1 cellular context compared by ENCODE assay signal in genomic region chr11:1837171-1838076, GRCh38.
TF ChIP-seq lines count a peak whose summit lies in the region.

No MANE protein-coding gene starts in this region.

TF ChIP-seq in HepG2, 621 proteins besides CTCF, POLR2A, EP300 and RAD21 (continued from another document and continues in another):
- no peak for TF ChIP-seq HOXA5 (CRISPR knock-in tag; IDR thresholded peaks at IDR 0.05)
- TF ChIP-seq FOXC1 (CRISPR knock-in tag; IDR thresholded peaks at IDR 0.05; ENCODE audit: borderline replicate concordance): 0 out of 2 replicates have a peak, but pooled peaks have one; percentile 43
- TF ChIP-seq ZNF782 (CRISPR knock-in tag; IDR thresholded peaks at IDR 0.05; ENCODE audit: borderline replicate concordance): 0 out of 2 replicates have a peak, but pooled peaks have one; percentile 47
- TF ChIP-seq REPIN1 (CRISPR knock-in tag; IDR thresholded peaks at IDR 0.05; ENCODE audit: borderline replicate concordance, low read depth): no peak
- TF ChIP-seq PCBP2 (optimal IDR thresholded peaks at IDR 0.05; ENCODE audit: low read depth, low read length, poor library complexity, severe bottlenecking): no peak
- 0 out of 2 replicates have a peak, but pooled peaks have one; percentile 7 for TF ChIP-seq ZNF550 (CRISPR knock-in tag; IDR thresholded peaks at IDR 0.05; ENCODE audit: borderline replicate concordance)
- no peak; the same call in 1 of the 2 replicates for TF ChIP-seq UBTF (CRISPR knock-in tag; IDR thresholded peaks at IDR 0.05)
- TF ChIP-seq CCAR2 (optimal IDR thresholded peaks at IDR 0.05; ENCODE audit: low read depth, low read length): no peak
- TF ChIP-seq ZNF383 (CRISPR knock-in tag; IDR thresholded peaks at IDR 0.05; ENCODE audit: borderline replicate concordance): no peak
- TF ChIP-seq TARDBP (CRISPR knock-in tag; IDR thresholded peaks at IDR 0.05): no peak
- no peak for TF ChIP-seq RARG (CRISPR knock-in tag; IDR thresholded peaks at IDR 0.05; ENCODE audit: low read depth)
- TF ChIP-seq GABPB1 (CRISPR knock-in tag; IDR thresholded peaks at IDR 0.05): peak; percentile 64
- TF ChIP-seq MTERF4 (CRISPR knock-in tag; IDR thresholded peaks at IDR 0.05): 0 out of 2 replicates have a peak, but pooled peaks have one; percentile 16
- TF ChIP-seq MXD3 (CRISPR knock-in tag; IDR thresholded peaks at IDR 0.05): no peak
- no peak for TF ChIP-seq HDAC2 (CRISPR knock-in tag; IDR thresholded peaks at IDR 0.05)
- TF ChIP-seq ZSCAN30 (CRISPR knock-in tag; IDR thresholded peaks at IDR 0.05): no peak
- no peak for TF ChIP-seq KAT2B (IDR thresholded peaks at IDR 0.05; ENCODE audit: borderline replicate concordance, low read depth, low read length)
- TF ChIP-seq ZNF326 (CRISPR knock-in tag; IDR thresholded peaks at IDR 0.05; ENCODE audit: borderline replicate concordance): no peak
- no peak for TF ChIP-seq GTF2F1 (IDR thresholded peaks at IDR 0.05; ENCODE audit: low read length)
- TF ChIP-seq MTA3 (CRISPR knock-in tag; IDR thresholded peaks at IDR 0.05): no peak
- TF ChIP-seq THAP11 (CRISPR knock-in tag; IDR thresholded peaks at IDR 0.05): no peak
- no peak for TF ChIP-seq ZSCAN12 (CRISPR knock-in tag; IDR thresholded peaks at IDR 0.05)
- no peak for TF ChIP-seq GMEB1 (CRISPR knock-in tag; IDR thresholded peaks at IDR 0.05; ENCODE audit: borderline replicate concordance)
- no peak for TF ChIP-seq ZNF513 (CRISPR knock-in tag; conservative IDR thresholded peaks at IDR 0.05)
- TF ChIP-seq ZFY (CRISPR knock-in tag; IDR thresholded peaks at IDR 0.05): no peak; the same call in 1 of the 2 replicates
- no peak for TF ChIP-seq ZNF468 (CRISPR knock-in tag; IDR thresholded peaks at IDR 0.05)
- TF ChIP-seq SRSF1 (optimal IDR thresholded peaks at IDR 0.05; ENCODE audit: low read depth, low read length): no peak
- no peak for TF ChIP-seq ZNF337 (CRISPR knock-in tag; IDR thresholded peaks at IDR 0.05; ENCODE audit: borderline replicate concordance, low read depth)
- TF ChIP-seq FOSL1 (CRISPR knock-in tag; IDR thresholded peaks at IDR 0.05; ENCODE audit: borderline replicate concordance): no peak
- no peak for TF ChIP-seq FOXP1 (IDR thresholded peaks at IDR 0.05)
- TF ChIP-seq FOXP1 (CRISPR knock-in tag; IDR thresholded peaks at IDR 0.05): no peak
- 0 out of 2 replicates have a peak, but pooled peaks have one; percentile 24 for TF ChIP-seq BCL6 (CRISPR knock-in tag; IDR thresholded peaks at IDR 0.05)
- no peak for TF ChIP-seq DNMT3B (CRISPR knock-in tag; conservative IDR thresholded peaks at IDR 0.05)
- 0 out of 2 replicates have a peak, but pooled peaks have one; percentile 49 for TF ChIP-seq ZNF280B (CRISPR knock-in tag; IDR thresholded peaks at IDR 0.05; ENCODE audit: borderline replicate concordance)
- no peak for TF ChIP-seq YEATS4 (CRISPR knock-in tag; IDR thresholded peaks at IDR 0.05; ENCODE audit: borderline replicate concordance)
- TF ChIP-seq HDAC6 (IDR thresholded peaks at IDR 0.05; ENCODE audit: low read depth, low read length): no peak
- no peak for TF ChIP-seq SIX1 (CRISPR knock-in tag; IDR thresholded peaks at IDR 0.05; ENCODE audit: borderline replicate concordance)
- no peak for TF ChIP-seq ZBTB40 (IDR thresholded peaks at IDR 0.05)
- TF ChIP-seq ZBTB40 (CRISPR knock-in tag; IDR thresholded peaks at IDR 0.05): no peak
- no peak for TF ChIP-seq ZNF878 (CRISPR knock-in tag; IDR thresholded peaks at IDR 0.05)
- no peak for TF ChIP-seq CAMTA2 (CRISPR knock-in tag; IDR thresholded peaks at IDR 0.05; ENCODE audit: borderline replicate concordance)
- TF ChIP-seq ZNF674 (CRISPR knock-in tag; IDR thresholded peaks at IDR 0.05; ENCODE audit: low read depth): no peak
- TF ChIP-seq ATM (IDR thresholded peaks at IDR 0.05; ENCODE audit: borderline replicate concordance): no peak
- TF ChIP-seq SOX6 (IDR thresholded peaks at IDR 0.05): no peak
- no peak for TF ChIP-seq SOX6 (CRISPR knock-in tag; IDR thresholded peaks at IDR 0.05)
- no peak for TF ChIP-seq RBFOX2 (IDR thresholded peaks at IDR 0.05; ENCODE audit: low read depth, low read length)
- TF ChIP-seq HHEX (CRISPR knock-in tag; IDR thresholded peaks at IDR 0.05): no peak
- TF ChIP-seq ZXDC (CRISPR knock-in tag; IDR thresholded peaks at IDR 0.05): no peak
